ENCODE assay signal across 24 cellular contexts in the genomic region with DNA sequence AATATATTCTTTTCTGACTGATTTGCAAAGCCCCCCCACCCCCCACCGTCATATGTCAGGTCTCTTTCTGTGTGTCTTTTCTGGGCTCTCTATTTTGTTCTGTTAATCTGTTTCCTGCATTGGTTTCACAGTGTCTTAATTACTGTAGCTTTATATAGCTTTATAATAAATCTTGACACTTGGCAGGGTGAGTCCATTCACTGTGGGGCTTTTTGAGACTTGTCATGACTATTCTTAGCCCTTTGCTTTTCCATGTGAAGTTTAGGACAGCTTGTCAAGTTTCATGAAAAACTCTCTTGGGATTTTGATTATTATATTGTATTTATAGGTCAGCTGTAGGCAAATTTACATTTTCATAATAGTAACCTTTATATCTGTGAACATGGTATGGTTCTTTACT. TPM values are rescaled to one million over a fixed set of nuclear protein-coding genes. Genes with fewer than 3 reads are reported as not detected.
DNase-seq lines count a peak whose midpoint lies in the region; ATAC-seq and TF ChIP-seq lines count a peak whose summit lies in the region.
"Had no signal": no experiment of that assay in that cellular context is flagged by ENCODE, and none has a peak within 500 bp of the region (broad histone marks: within the 10 kb centered on the region; RNA-seq: fewer than 3 reads in every experiment).

No MANE protein-coding gene starts in this region.

- no peaks in the 10 kb centered on the region for H4K20me1 ChIP-seq in BLaER1

- H3K27me3 ChIP-seq in BLaER1 (no peaks in the 10 kb centered on the region), esophagus muscularis mucosa (no peaks in the 10 kb centered on the region), psoas muscle (ENCODE audit: insufficient read depth in 3 of 3, low read length in 2 of 3) (no peaks in the 10 kb centered on the region), upper lobe of right lung (no peaks in the 10 kb centered on the region)
- H3K27me3 ChIP-seq: brain microvascular endothelial cell, gastroesophageal sphincter, vagina had no signal

- H3K4me1 ChIP-seq in BLaER1 (peaks cover 8% of the 10 kb centered on the region), esophagus muscularis mucosa (peaks cover 43 to 85% (median 72%) of the 10 kb centered on the region in 4 donors), psoas muscle (peaks cover 63% of the 10 kb centered on the region), upper lobe of right lung (peaks cover 47% of the 10 kb centered on the region)
- H3K4me1 ChIP-seq: prostate gland had no signal

- DNase-seq in LHCN-M2 (ENCODE audit: low read depth) (peak; percentile 6), esophagus muscularis mucosa (ENCODE audit: extremely low spot score) (no peak), psoas muscle (no peak), HT-29 (ENCODE audit: low spot score) (no peak), upper lobe of right lung (no peak), SK-N-DZ (ENCODE audit: low spot score) (no peak)
- DNase-seq in activated CD8-positive, alpha-beta memory T cell treated with anti-CD3 and anti-CD28 coated beads, Interleukin-2, amount 50 U/mL, for 48 hours, result no peak
- DNase-seq: activated CD4-positive, CD25-positive, alpha-beta regulatory T cell treated with anti-CD3 and anti-CD28 coated beads, Interleukin-2, amount 50 U/mL, for 72 hours; activated CD8-positive, alpha-beta T cell treated with anti-CD3 and anti-CD28 coated beads for 36 hours; activated gamma-delta T cell; brain microvascular endothelial cell; endodermal cell; lower lobe of right lung; NCI-H1092 treated with DMSO at 0.1 percent for 48 hours; NCI-H2029; NCI-H226; NCI-H82; small intestine; stimulated activated CD4-positive, alpha-beta T cell treated with anti-CD3 and anti-CD28 coated beads, Interleukin-1b, Interleukin-23, amount 100 ng/mL, for 48 hours had no signal

- ATAC-seq in psoas muscle (peak; percentile 56 to 65 (median 64)), upper lobe of right lung (no peak)
- ATAC-seq: activated CD8-positive, alpha-beta T cell treated with anti-CD3 and anti-CD28 coated beads for 36 hours; gastroesophageal sphincter; lower lobe of right lung had no signal

- 0 out of 2 replicates have a peak overlapping the region, but pooled peaks have one; percentile 2 for H3K4me2 ChIP-seq in BLaER1

- intact Hi-C loops in esophagus muscularis mucosa (cut with DNase I) (no loop called here), psoas muscle (cut with DNase I) (loop anchor here (5.0 to 10.0 kb wide), 3 partner anchors 72 to 285 kb away; no protein-coding TSS in a partner anchor), upper lobe of right lung (cut with DNase I) (no loop called here)

- H3K27ac ChIP-seq in BLaER1 (no peak overlapping the region), esophagus muscularis mucosa (replicated peaks in 1 of 4) (peak overlapping the region; percentile 1 to 92 (median 31)), psoas muscle (peak overlapping the region; percentile 98), upper lobe of right lung (no peak overlapping the region)
- H3K27ac ChIP-seq: C4-2B, lower lobe of right lung, prostate gland had no signal

- TF ChIP-seq POLR2A in esophagus muscularis mucosa (IDR thresholded peaks at IDR 0.05; ENCODE audit: low read depth), result no peak

- peaks cover 38% of the 10 kb centered on the region for H3K36me3 ChIP-seq in BLaER1
- no peaks in the 10 kb centered on the region for H3K36me3 ChIP-seq in esophagus muscularis mucosa
- peaks cover 0 to 3% of the 10 kb centered on the region in 2 donors for H3K36me3 ChIP-seq in psoas muscle (ENCODE audit: insufficient read depth in 1 of 2, low read depth in 1 of 2)
- H3K36me3 ChIP-seq in upper lobe of right lung, result no peaks in the 10 kb centered on the region
- H3K36me3 ChIP-seq: brain microvascular endothelial cell, prostate gland, vagina had no signal

- TF ChIP-seq EP300 in esophagus muscularis mucosa (IDR thresholded peaks at IDR 0.05), result no peak

- H3K4me3 ChIP-seq in BLaER1 (no peak overlapping the region), esophagus muscularis mucosa (no peak overlapping the region), psoas muscle (peak overlapping the region; percentile 33), upper lobe of right lung (no peak overlapping the region)
- H3K4me3 ChIP-seq: gastroesophageal sphincter, lower lobe of right lung, prostate gland, vagina had no signal

- 40% methylated on average over 1 of the region's 1 CpG for WGBS in esophagus muscularis mucosa
- 36 to 40% (median 37%) methylated on average over 1 of the region's 1 CpG for WGBS in psoas muscle, 3 donors

- H3K9me3 ChIP-seq in BLaER1 (no peaks in the 10 kb centered on the region), esophagus muscularis mucosa (no peaks in the 10 kb centered on the region), psoas muscle (no peaks in the 10 kb centered on the region), upper lobe of right lung (no peaks in the 10 kb centered on the region)
- H3K9me3 ChIP-seq: gastroesophageal sphincter, lower lobe of right lung, prostate gland, vagina had no signal

- H3K9ac ChIP-seq in BLaER1, result no peak overlapping the region

- TF ChIP-seq CTCF in esophagus muscularis mucosa (IDR thresholded peaks at IDR 0.05) (no peak), psoas muscle (IDR thresholded peaks at IDR 0.05) (no peak), upper lobe of right lung (IDR thresholded peaks at IDR 0.05) (no peak)

RNA-seq across cellular contexts. Expression of a gene that starts 50.4 kb away (rescaled TPM):
- 11.9 and 14.7 TPM in 2 replicates for total RNA-seq in LHCN-M2 (2014; rRNA removed)
- 3.0 TPM for polyA plus RNA-seq in LHCN-M2 (2012)
- 10 to 100 TPM; 13.8 to 18.7 (median 16.1) TPM for total RNA-seq in esophagus muscularis mucosa
- 10 to 100 TPM; 11.2 to 17.0 (median 14.0) TPM for total RNA-seq in psoas muscle
- polyA plus RNA-seq in psoas muscle, result 10 to 100 TPM in 1 of 3 donors, 1 to 10 TPM in 2; 5.0 to 19.3 (median 5.4) TPM
- 2.0 and 2.1 TPM in 2 replicates for total RNA-seq in HT-29 (2014; rRNA removed; shearing (Covaris generic))
- 17.3 TPM for total RNA-seq in upper lobe of right lung
- 5.1 and 5.7 TPM in 2 replicates for polyA plus RNA-seq in SK-N-DZ (2014; cell fraction: cytosol; rRNA removed)
- polyA plus RNA-seq in SK-N-DZ (2014; cell fraction: nucleus; rRNA removed), result 2.1 and 3.5 TPM in 2 replicates

RNA-seq across cellular contexts. Expression of a gene that starts 58.6 kb away (rescaled TPM):
- total RNA-seq in LHCN-M2 (2014; rRNA removed) (17.1 and 29.7 TPM in 2 replicates), esophagus muscularis mucosa (100 to 1,000 TPM; 153 to 272 (median 240) TPM), psoas muscle (100 to 1,000 TPM; 161 to 541 (median 362) TPM), upper lobe of right lung (26.4 TPM)
- polyA plus RNA-seq in LHCN-M2 (2012), result 60.8 TPM
- polyA plus RNA-seq in psoas muscle, result 100 to 1,000 TPM in 2 of 3 donors, 10 to 100 TPM in 1; 31.6 to 497 (median 321) TPM
- not detected in 2 replicates for total RNA-seq in HT-29 (2014; rRNA removed; shearing (Covaris generic))
- polyA plus RNA-seq in SK-N-DZ (2014; cell fraction: cytosol; rRNA removed), result not detected in 2 replicates
- polyA plus RNA-seq in SK-N-DZ (2014; cell fraction: nucleus; rRNA removed), result 0.15 and 0.55 TPM in 2 replicates

Comparison
In these comparisons a context has a peak if more than half of its experiments do, and no peak if none do; other contexts are left out.
1. H3K27ac ChIP-seq: peak in esophagus muscularis mucosa (4 of 4) and psoas muscle (single experiment); none in BLaER1 (single experiment) and upper lobe of right lung (single experiment).
2. RNA of a gene that starts 58.6 kb away (total RNA-seq): 161 to 541 TPM in psoas muscle, 153 to 272 TPM in esophagus muscularis mucosa, 17.1 to 29.7 TPM in LHCN-M2 and 26.4 TPM in upper lobe of right lung (single experiment); not detected in HT-29; every median in the first group is over 10 times any median in the second.
3. intact Hi-C loops: an anchor here in psoas muscle (5.0 to 10.0 kb wide); none called in esophagus muscularis mucosa and upper lobe of right lung.